Comparison of ENCODE assay signal across 9 cellular contexts in genomic region chr18:79460445-79461300, GRCh38.
DNase-seq lines count a peak whose midpoint lies in the region; ATAC-seq and TF ChIP-seq lines count a peak whose summit lies in the region.
"Had no signal": no experiment of that assay in that cellular context is flagged by ENCODE, and none has a peak within 500 bp of the region (broad histone marks: within the 10 kb centered on the region; RNA-seq: fewer than 3 reads in every experiment).

No MANE protein-coding gene starts in this region.

- DNase-seq in activated naive CD4-positive, alpha-beta T cell treated with Interleukin-2 at 50 U/mL for 16 hours, result no peak
- DNase-seq in tibial nerve (ENCODE audit: low spot score in 2 of 2) (no peak), activated gamma-delta T cell treated with Interleukin-2 at 50 U/mL for 16 hours (no peak), NCI-H1436 (lab: John Stamatoyannopoulos, UW) (no peak)
- DNase-seq: MV-4-11 had no signal

- H3K4me3 ChIP-seq in SU-DHL-6 (ENCODE audit: insufficient read depth, low read length, poor library complexity, severe bottlenecking) (peak overlapping the region; percentile 32), tibial nerve (no peak overlapping the region)

- H3K27me3 Mint-ChIP-seq in activated naive CD4-positive, alpha-beta T cell treated with anti-CD3 and anti-CD28 coated beads, Interleukin-2, amount 50 U/mL, for 24 hours, result no peaks in the 10 kb centered on the region
- no peaks in the 10 kb centered on the region for H3K27me3 Mint-ChIP-seq in activated T-helper 17 cell treated with anti-CD3 and anti-CD28 coated beads, Interleukin-2, amount 50 U/mL, for 72 hours

- peaks cover 6% of the 10 kb centered on the region for H3F3A ChIP-seq in SU-DHL-6 (ENCODE audit: insufficient read depth)

- no peak overlapping the region for H3K4me3 Mint-ChIP-seq in activated naive CD4-positive, alpha-beta T cell treated with anti-CD3 and anti-CD28 coated beads, Interleukin-2, amount 50 U/mL, for 24 hours
- H3K4me3 Mint-ChIP-seq in activated T-helper 17 cell treated with anti-CD3 and anti-CD28 coated beads, Interleukin-2, amount 50 U/mL, for 72 hours, result no peak overlapping the region

- TF ChIP-seq POLR2A in tibial nerve (IDR thresholded peaks at IDR 0.05), result no peak

- H3K27ac Mint-ChIP-seq in activated naive CD4-positive, alpha-beta T cell treated with anti-CD3 and anti-CD28 coated beads, Interleukin-2, amount 50 U/mL, for 24 hours, result peak overlapping the region; percentile 71
- H3K27ac Mint-ChIP-seq in activated T-helper 17 cell treated with anti-CD3 and anti-CD28 coated beads, Interleukin-2, amount 50 U/mL, for 72 hours, result no peak overlapping the region

- H3K9ac ChIP-seq in SU-DHL-6 (ENCODE audit: low read length), result peak overlapping the region; percentile 60

- H3K79me2 ChIP-seq in SU-DHL-6 (ENCODE audit: insufficient read depth, low read length), result no peaks in the 10 kb centered on the region

- H3K9me2 ChIP-seq in SU-DHL-6 (replicated peaks; ENCODE audit: insufficient read depth, low read length), result no peaks in the 10 kb centered on the region

- TF ChIP-seq EP300 in tibial nerve (IDR thresholded peaks at IDR 0.05), result no peak

- peaks cover 3% of the 10 kb centered on the region for H3K36me3 Mint-ChIP-seq in activated naive CD4-positive, alpha-beta T cell treated with anti-CD3 and anti-CD28 coated beads, Interleukin-2, amount 50 U/mL, for 24 hours
- H3K36me3 Mint-ChIP-seq in activated T-helper 17 cell treated with anti-CD3 and anti-CD28 coated beads, Interleukin-2, amount 50 U/mL, for 72 hours (ENCODE audit: low read depth), result peaks cover 75% of the 10 kb centered on the region

- no peak for TF ChIP-seq CTCF in SU-DHL-6 (IDR thresholded peaks at IDR 0.05; ENCODE audit: insufficient read depth, low read length, poor library complexity, severe bottlenecking)
- no peak for TF ChIP-seq CTCF in tibial nerve (IDR thresholded peaks at IDR 0.05)

- peaks cover 11% of the 10 kb centered on the region for H3K4me1 Mint-ChIP-seq in activated naive CD4-positive, alpha-beta T cell treated with anti-CD3 and anti-CD28 coated beads, Interleukin-2, amount 50 U/mL, for 24 hours
- H3K4me1 Mint-ChIP-seq in activated T-helper 17 cell treated with anti-CD3 and anti-CD28 coated beads, Interleukin-2, amount 50 U/mL, for 72 hours, result no peaks in the 10 kb centered on the region

- no peaks in the 10 kb centered on the region for H4K20me1 ChIP-seq in SU-DHL-6 (ENCODE audit: low read depth, low read length)

- H3K9me3 ChIP-seq in SU-DHL-6 (ENCODE audit: insufficient read depth, low read length), result no peaks in the 10 kb centered on the region
- no peaks in the 10 kb centered on the region for H3K9me3 ChIP-seq in tibial nerve

- no peak overlapping the region for H2AFZ ChIP-seq in SU-DHL-6 (ENCODE audit: low read depth, low read length, severe bottlenecking)

- H3K27ac ChIP-seq in SU-DHL-6 (ENCODE audit: low read depth, low read length) (peak overlapping the region; percentile 89), tibial nerve (peak overlapping the region in 3 of 4 donors; percentile 23 to 83 (median 47))

- H3K4me1 ChIP-seq in tibial nerve, result peaks cover 0 to 43% (median 35%) of the 10 kb centered on the region in 4 donors

- WGBS in tibial nerve, 2 donors, result 60 to 64% methylated on average over 14 to 23 of the region's 33 CpGs

- peak; percentile 73 for ATAC-seq in HG02885 (IDR thresholded peaks at IDR 0.05; ENCODE audit: poor library complexity, unreplicated experiment)
- no peak for ATAC-seq in activated T-helper 17 cell treated with anti-CD3 and anti-CD28 coated beads, Interleukin-2, amount 50 U/mL, for 72 hours (replicated peaks)

- no peaks in the 10 kb centered on the region for H3K9me3 Mint-ChIP-seq in activated naive CD4-positive, alpha-beta T cell treated with anti-CD3 and anti-CD28 coated beads, Interleukin-2, amount 50 U/mL, for 24 hours
- H3K9me3 Mint-ChIP-seq in activated T-helper 17 cell treated with anti-CD3 and anti-CD28 coated beads, Interleukin-2, amount 50 U/mL, for 72 hours, result no peaks in the 10 kb centered on the region

- H3K27me3 ChIP-seq in SU-DHL-6 (ENCODE audit: low read length) (no peaks in the 10 kb centered on the region), tibial nerve (no peaks in the 10 kb centered on the region)

- H3K4me2 ChIP-seq in SU-DHL-6 (ENCODE audit: low read depth, low read length, poor library complexity, severe bottlenecking), result peak overlapping the region; percentile 65

- no peaks in the 10 kb centered on the region for H3K36me3 ChIP-seq in SU-DHL-6 (ENCODE audit: low read length)
- H3K36me3 ChIP-seq in tibial nerve, result peaks cover 0 to 54% (median 0%) of the 10 kb centered on the region in 3 donors
